In the genomic region with DNA sequence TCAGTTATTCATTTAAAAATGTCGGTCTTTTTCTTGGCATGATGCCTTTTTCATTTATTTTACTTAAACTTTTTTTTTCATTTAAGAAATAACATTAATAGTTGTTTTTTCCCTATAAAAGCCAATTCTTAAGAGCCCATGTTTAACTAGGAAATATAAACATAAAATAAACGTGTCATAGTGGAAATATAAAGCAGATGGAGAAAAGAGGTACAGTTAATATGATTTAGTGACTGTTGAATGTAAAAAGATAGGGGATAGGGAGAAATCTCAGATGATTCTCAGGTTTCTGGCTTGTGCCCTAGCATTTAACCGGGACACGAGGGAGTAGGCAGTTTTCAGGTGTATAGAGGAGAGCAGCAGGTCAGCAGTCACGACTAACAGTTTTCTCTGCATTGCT, we compare ENCODE assay signal across 1 cellular context. TPM values are rescaled to one million over a fixed set of nuclear protein-coding genes. Genes with fewer than 3 reads are reported as not detected.
A peak's percentile ranks its signal among the peaks of the same experiment; 100 is the strongest.
DNase-seq lines count a peak whose midpoint lies in the region; TF ChIP-seq lines count a peak whose summit lies in the region.
"Not testable (repeated sequence)": the region's sequence is repeated elsewhere in the genome, so short reads cannot be mapped to it uniquely, and the experiment has no call there.

No MANE protein-coding gene starts in this region.

- peak; percentile 7 for DNase-seq in fibroblast of villous mesenchyme (ENCODE audit: low read depth)

- not testable (repeated sequence) for TF ChIP-seq CTCF in fibroblast of villous mesenchyme (IDR thresholded peaks at IDR 0.05; ENCODE audit: insufficient read depth, low read depth, low read length)

- H3K4me3 ChIP-seq in fibroblast of villous mesenchyme (ENCODE audit: low read depth, low read length) = not testable (repeated sequence)

RNA-seq across cellular contexts. Expression of a gene that starts 7.6 kb away (rescaled TPM):
- 10.3 and 13.8 TPM in 2 replicates for total RNA-seq in fibroblast of villous mesenchyme

RNA-seq across cellular contexts. Expression of a gene that starts 44.0 kb away (rescaled TPM):
- total RNA-seq in fibroblast of villous mesenchyme = 4.7 and 5.5 TPM in 2 replicates
